Comparison of ENCODE assay signal across 20 cellular contexts in genomic region chr7:32470871-32471270, GRCh38. TPM values are rescaled to one million over a fixed set of nuclear protein-coding genes. Genes with fewer than 3 reads are reported as not detected.
DNase-seq lines count a peak whose midpoint lies in the region; TF ChIP-seq lines count a peak whose summit lies in the region.
"Had no signal": no experiment of that assay in that cellular context is flagged by ENCODE, and none has a peak within 500 bp of the region (broad histone marks: within the 10 kb centered on the region; RNA-seq: fewer than 3 reads in every experiment).

No MANE protein-coding gene starts in this region.

- H3K4me2 ChIP-seq in mammary epithelial cell (ENCODE audit: insufficient read depth, low read depth, low read length) (no peak overlapping the region), mesendoderm (ENCODE audit: low read length) (no peak overlapping the region)
- H3K4me2 ChIP-seq: A549; BLaER1 treated with 17β-estradiol and CSF1 and Interleukin-3, amounts not matched to agents 10 nM and 100 nM had no signal

- no peak overlapping the region for H3K23ac ChIP-seq in mesendoderm (ENCODE audit: low read length)

- H3K27ac ChIP-seq in mammary epithelial cell (ENCODE audit: insufficient read depth, low read depth, low read length) (no peak overlapping the region), mesendoderm (ENCODE audit: low read depth, low read length) (no peak overlapping the region)
- H3K27ac ChIP-seq: 22Rv1; A549; BLaER1 treated with 17β-estradiol and CSF1 and Interleukin-3, amounts not matched to agents 10 nM and 100 nM; C4-2B had no signal

- no peak overlapping the region for H3K18ac ChIP-seq in mesendoderm (ENCODE audit: low read length)

- H3K79me2 ChIP-seq in mammary epithelial cell (ENCODE audit: insufficient read depth, low read length) (no peaks in the 10 kb centered on the region), mesendoderm (ENCODE audit: control insufficient read depth, insufficient read depth, low read length) (no peaks in the 10 kb centered on the region)

- H4K8ac ChIP-seq in mesendoderm (ENCODE audit: low read depth, low read length), result no peak overlapping the region

- H3K36me3 ChIP-seq in mammary epithelial cell (ENCODE audit: insufficient read depth, low read length) (no peaks in the 10 kb centered on the region), mesendoderm (ENCODE audit: control insufficient read depth, insufficient read depth, low read length) (no peaks in the 10 kb centered on the region)
- H3K36me3 ChIP-seq: BLaER1 treated with 17β-estradiol and CSF1 and Interleukin-3, amounts not matched to agents 10 nM and 100 nM had no signal

- dilution Hi-C loops in mammary epithelial cell (cut with HindIII; ENCODE audit: low sequenced_read_pairs), result no loop called here

- peaks cover 18% of the 10 kb centered on the region for H3K4me1 ChIP-seq in mammary epithelial cell (ENCODE audit: insufficient read depth, low read length)
- H3K4me1 ChIP-seq in mesendoderm (ENCODE audit: control insufficient read depth, low read depth, low read length), result no peaks in the 10 kb centered on the region
- H3K4me1 ChIP-seq: A549 had no signal

- H3K27me3 ChIP-seq in mammary epithelial cell (ENCODE audit: insufficient read depth, low read length) (no peaks in the 10 kb centered on the region), mesendoderm (ENCODE audit: insufficient read depth, low read length, poor library complexity) (no peaks in the 10 kb centered on the region)
- H3K27me3 ChIP-seq: BLaER1 treated with 17β-estradiol and CSF1 and Interleukin-3, amounts not matched to agents 10 nM and 100 nM had no signal

- no peaks in the 10 kb centered on the region for H3K9me3 ChIP-seq in mammary epithelial cell (replicated peaks; ENCODE audit: insufficient read depth, low read length)
- H3K9me3 ChIP-seq: A549; BLaER1 treated with 17β-estradiol and CSF1 and Interleukin-3, amounts not matched to agents 10 nM and 100 nM; Caco-2 had no signal

- no peak overlapping the region for H3K56ac ChIP-seq in mesendoderm (ENCODE audit: low read length)

- no peaks in the 10 kb centered on the region for H3K36me3 Mint-ChIP-seq in MCF 10A (ENCODE audit: insufficient read depth, unreplicated experiment)
- no peaks in the 10 kb centered on the region for H3K36me3 Mint-ChIP-seq in activated naive CD8-positive, alpha-beta T cell treated with anti-CD3 and anti-CD28 coated beads for 36 hours
- no peaks in the 10 kb centered on the region for H3K36me3 Mint-ChIP-seq in HFFc6 (ENCODE audit: low read depth)
- H3K36me3 Mint-ChIP-seq: CD8-positive, alpha-beta T cell had no signal

- no peak overlapping the region for H4K5ac ChIP-seq in mesendoderm (ENCODE audit: low read length)

- H3K9me3 Mint-ChIP-seq in MCF 10A (ENCODE audit: unreplicated experiment), result no peaks in the 10 kb centered on the region
- peaks cover 1% of the 10 kb centered on the region for H3K9me3 Mint-ChIP-seq in activated naive CD8-positive, alpha-beta T cell treated with anti-CD3 and anti-CD28 coated beads for 36 hours
- H3K9me3 Mint-ChIP-seq in HFFc6, result no peaks in the 10 kb centered on the region
- H3K9me3 Mint-ChIP-seq: CD4-positive, alpha-beta T cell; CD8-positive, alpha-beta T cell had no signal

- H3K4me1 Mint-ChIP-seq in MCF 10A (ENCODE audit: insufficient read depth, unreplicated experiment) (peaks cover 13% of the 10 kb centered on the region), HFFc6 (ENCODE audit: low read depth) (peaks cover 19% of the 10 kb centered on the region)
- no peaks in the 10 kb centered on the region for H3K4me1 Mint-ChIP-seq in activated naive CD8-positive, alpha-beta T cell treated with anti-CD3 and anti-CD28 coated beads for 36 hours

- no peaks in the 10 kb centered on the region for H3K79me1 ChIP-seq in mesendoderm (ENCODE audit: low read length)

- WGBS in mammary epithelial cell (ENCODE audit: low coverage, missing lambda C conversion rate), result 24% methylated on average over 5 of the region's 5 CpGs
- WGBS in mesendoderm (ENCODE audit: extremely low coverage, insufficient coverage, low lambda C conversion rate), result no CpG with 5 or more reads among the region's 5 CpGs

- H4K20me1 ChIP-seq in mammary epithelial cell (ENCODE audit: insufficient read depth, low read length), result no peaks in the 10 kb centered on the region
- H4K20me1 ChIP-seq: BLaER1 treated with 17β-estradiol and CSF1 and Interleukin-3, amounts not matched to agents 10 nM and 100 nM had no signal

- in situ Hi-C loops in mammary epithelial cell (cut with MboI; ENCODE audit: low sequenced_read_pairs in 2 of 2), result no loop called here

- H2BK15ac ChIP-seq in mesendoderm (replicated peaks; ENCODE audit: low read depth), result no peak overlapping the region

- peak; percentile 36 for DNase-seq in MCF 10A (ENCODE audit: unreplicated experiment)
- no peak for DNase-seq in mammary epithelial cell
- peak; percentile 65 for DNase-seq in epithelial cell of esophagus (ENCODE audit: low read depth)
- peak; percentile 22 for DNase-seq in mesendoderm
- no peak for DNase-seq in midbrain (lab: John Stamatoyannopoulos, UW)
- no peak for DNase-seq in activated naive CD8-positive, alpha-beta T cell treated with anti-CD3 and anti-CD28 coated beads for 36 hours
- DNase-seq in HFFc6, result no peak
- DNase-seq: AML-193; Calu3; CD4-positive, alpha-beta T cell; CD8-positive, alpha-beta T cell; DMS79 treated with DMSO at 0.1 percent for 48 hours; GDM1 had no signal

- TF ChIP-seq CTCF in MCF 10A (IDR thresholded peaks at IDR 0.05; ENCODE audit: unreplicated experiment), result no peak
- TF ChIP-seq CTCF in mammary epithelial cell (conservative IDR thresholded peaks at IDR 0.05 in 1 of 2, IDR thresholded peaks at IDR 0.05 in 1 of 2; ENCODE audit: extremely low read depth in 1 of 2, insufficient read depth in 1 of 2, low read depth in 1 of 2, low read length in 2 of 2), result no peak
- TF ChIP-seq CTCF in epithelial cell of esophagus (IDR thresholded peaks at IDR 0.05; ENCODE audit: insufficient read depth, low read depth, low read length, missing control alignments), result no peak
- TF ChIP-seq CTCF in HFFc6 (IDR thresholded peaks at IDR 0.05), result no peak

- no TSS peak for BruUV-seq in MCF 10A (replicated peaks; lab: Mats Ljungman, UMichigan)
- BruUV-seq in mammary epithelial cell (replicated peaks; lab: Mats Ljungman, UMichigan), result no TSS peak

- intact Hi-C loops in MCF 10A (cut with micrococcal nuclease), result no loop called here
- intact Hi-C loops in mammary epithelial cell (cut with micrococcal nuclease), result no loop called here

- POLR2A ChIA-PET in MCF 10A (lab: Yijun Ruan, JAX), result no interaction called here

- CTCF ChIA-PET in MCF 10A (lab: Yijun Ruan, JAX), result no interaction called here
- CTCF ChIA-PET in mammary epithelial cell (lab: Charles Lee; ENCODE audit: low non-redundant PET), result no interaction called here

- H2BK5ac ChIP-seq in mesendoderm (ENCODE audit: low read length), result no peak overlapping the region

- no peak overlapping the region for H2AK5ac ChIP-seq in mesendoderm (ENCODE audit: low read length)

- H3K9ac ChIP-seq in mammary epithelial cell (ENCODE audit: insufficient read depth, low read length) (no peak overlapping the region), mesendoderm (ENCODE audit: low read length) (no peak overlapping the region)
- H3K9ac ChIP-seq: BLaER1 treated with 17β-estradiol and CSF1 and Interleukin-3, amounts not matched to agents 10 nM and 100 nM had no signal

- H2BK120ac ChIP-seq in mesendoderm (ENCODE audit: low read depth, low read length), result no peak overlapping the region

- H3K27me3 Mint-ChIP-seq in MCF 10A (ENCODE audit: insufficient read depth, unreplicated experiment), result no peaks in the 10 kb centered on the region
- no peaks in the 10 kb centered on the region for H3K27me3 Mint-ChIP-seq in activated naive CD8-positive, alpha-beta T cell treated with anti-CD3 and anti-CD28 coated beads for 36 hours
- H3K27me3 Mint-ChIP-seq in HFFc6 (ENCODE audit: insufficient read depth), result peaks cover 3% of the 10 kb centered on the region
- H3K27me3 Mint-ChIP-seq: CD4-positive, alpha-beta T cell had no signal

- H3K4me3 Mint-ChIP-seq in MCF 10A (ENCODE audit: unreplicated experiment) (no peak overlapping the region), HFFc6 (no peak overlapping the region)
- H3K4me3 Mint-ChIP-seq in activated naive CD8-positive, alpha-beta T cell treated with anti-CD3 and anti-CD28 coated beads for 36 hours, result no peak overlapping the region
- H3K4me3 Mint-ChIP-seq: B cell; CD4-positive, alpha-beta T cell; CD8-positive, alpha-beta T cell had no signal

- H3K4ac ChIP-seq in mesendoderm (ENCODE audit: low read depth, low read length), result no peak overlapping the region

- no peak overlapping the region for H3K4me3 ChIP-seq in mammary epithelial cell (replicated peaks in 1 of 3; ENCODE audit: insufficient read depth in 1 of 3, low read depth in 2 of 3, low read length in 3 of 3)
- H3K4me3 ChIP-seq in epithelial cell of esophagus (ENCODE audit: low read length), result no peak overlapping the region
- no peak overlapping the region for H3K4me3 ChIP-seq in mesendoderm (ENCODE audit: low read length)
- H3K4me3 ChIP-seq: A549; BLaER1 treated with 17β-estradiol and CSF1 and Interleukin-3, amounts not matched to agents 10 nM and 100 nM; GM12878 had no signal

- no peak overlapping the region for H2AFZ ChIP-seq in mammary epithelial cell (ENCODE audit: low read depth, low read length)

- H3K27ac Mint-ChIP-seq in MCF 10A (ENCODE audit: low read depth, unreplicated experiment) (no peak overlapping the region), HFFc6 (no peak overlapping the region)
- H3K27ac Mint-ChIP-seq in activated naive CD8-positive, alpha-beta T cell treated with anti-CD3 and anti-CD28 coated beads for 36 hours, result no peak overlapping the region
- H3K27ac Mint-ChIP-seq: B cell; CD4-positive, alpha-beta T cell; CD8-positive, alpha-beta T cell had no signal

RNA-seq across cellular contexts. Expression of gene LSM5, which starts 19.3 kb away (rescaled TPM):
- total RNA-seq in MCF 10A (2022) (87.3 and 105 TPM in 2 replicates), mammary epithelial cell (10 to 100 TPM; 15.7 to 55.6 TPM)
- 37.0 TPM for polyA plus RNA-seq in mammary epithelial cell
- 6.9 TPM for polyA minus RNA-seq in mammary epithelial cell
- 273 TPM for polyA plus RNA-seq in mesendoderm (2013, experiment 1 of 2)
- 270 TPM for polyA plus RNA-seq in mesendoderm (2013, experiment 2 of 2)
- total RNA-seq in activated naive CD8-positive, alpha-beta T cell treated with anti-CD3 and anti-CD28 coated beads for 36 hours, result 100 to 1,000 TPM; 157 to 158 TPM
- 10 to 100 TPM; 46.7 to 64.4 (median 61.4) TPM for total RNA-seq in HFFc6 (2021; fragmentation: NEBNext Ultra II Directional; extraction: Animal tissue kit (Norgen Biotek cat#: 25700))

RNA-seq across cellular contexts. Expression of gene AVL9, which starts 24.4 kb away (rescaled TPM):
- total RNA-seq in MCF 10A (2022), result 38.6 and 39.2 TPM in 2 replicates
- total RNA-seq in mammary epithelial cell, result 10 to 100 TPM; 30.2 to 31.3 TPM
- 8.3 TPM for polyA plus RNA-seq in mammary epithelial cell
- polyA minus RNA-seq in mammary epithelial cell, result 50.3 TPM
- polyA plus RNA-seq in mesendoderm (2013, experiment 1 of 2), result 13.5 TPM
- 12.4 TPM for polyA plus RNA-seq in mesendoderm (2013, experiment 2 of 2)
- 10 to 100 TPM; 56.9 to 59.9 TPM for total RNA-seq in activated naive CD8-positive, alpha-beta T cell treated with anti-CD3 and anti-CD28 coated beads for 36 hours
- total RNA-seq in HFFc6 (2021; fragmentation: NEBNext Ultra II Directional; extraction: Animal tissue kit (Norgen Biotek cat#: 25700)), result 10 to 100 TPM; 31.4 to 37.3 (median 34.1) TPM

Comparison
In these comparisons a context has a peak if more than half of its experiments do, and no peak if none do; other contexts are left out.
1. DNase-seq: peak in MCF 10A (single experiment), epithelial cell of esophagus (single experiment) and mesendoderm (single experiment); none in mammary epithelial cell (single experiment), midbrain (single experiment), activated naive CD8-positive, alpha-beta T cell treated with anti-CD3 and anti-CD28 coated beads for 36 hours (single experiment) and HFFc6 (single experiment).